ENCODE assay signal across 8 cellular contexts in genomic region chr5:91383956-91384300, GRCh38. TPM values are rescaled to one million over a fixed set of nuclear protein-coding genes. Genes with fewer than 3 reads are reported as not detected.
DNase-seq lines count a peak whose midpoint lies in the region; ATAC-seq and TF ChIP-seq lines count a peak whose summit lies in the region.

No MANE protein-coding gene starts in this region.

- H3K27ac ChIP-seq in OCI-LY7 (ENCODE audit: low read depth, low read length, poor library complexity, severe bottlenecking) (peak overlapping the region; percentile 98), cingulate gyrus (ENCODE audit: low read depth, low read length) (peak overlapping the region; percentile 99)

- H3K9me3 Mint-ChIP-seq in activated CD4-positive, alpha-beta T cell treated with anti-CD3 and anti-CD28 coated beads, Interleukin-2, amount 10 ng/mL, durations not matched to agents 7 days and 5 days, result no peaks in the 10 kb centered on the region

- no peaks in the 10 kb centered on the region for H3K9me2 ChIP-seq in OCI-LY7 (ENCODE audit: insufficient read depth, low read length)

- H3K9me3 ChIP-seq in OCI-LY7 (ENCODE audit: low read length), result 0 out of 2 replicates have a peak, but pooled peaks cover 4% of the 10 kb centered on the region

- peaks cover 36% of the 10 kb centered on the region for H3K79me2 ChIP-seq in OCI-LY7 (ENCODE audit: insufficient read depth, low read depth, low read length)

- no peaks in the 10 kb centered on the region for H4K20me1 ChIP-seq in OCI-LY7 (ENCODE audit: insufficient read depth, low read length)

- H3K4me3 ChIP-seq in OCI-LY7 (ENCODE audit: low read depth, low read length, poor library complexity, severe bottlenecking), result peak overlapping the region; percentile 95

- no peak for TF ChIP-seq CTCF in OCI-LY7 (conservative IDR thresholded peaks at IDR 0.05; ENCODE audit: low read length)

- peak overlapping the region; percentile 96 for H3K4me3 Mint-ChIP-seq in activated CD4-positive, alpha-beta T cell treated with anti-CD3 and anti-CD28 coated beads, Interleukin-2, amount 10 ng/mL, durations not matched to agents 7 days and 5 days

- CTCF ChIA-PET in activated CD4-positive, alpha-beta T cell treated with anti-CD3 and anti-CD28 coated beads, Interleukin-2, amount 10 ng/mL, durations not matched to agents 7 days and 5 days (lab: Charles Lee), result interaction anchor here (0.7 to 4.9 kb wide), 25 partner anchors 10 to 522 kb away, joined by 3 to 67 read pairs (median 5); no protein-coding TSS in a partner anchor
- CTCF ChIA-PET in OCI-LY7 (lab: Charles Lee; ENCODE audit: unreplicated experiment), result interaction anchor here (3.2 kb wide), 1 partner anchor 158 kb away, joined by 9 read pairs; no protein-coding TSS in a partner anchor

- H3K27me3 Mint-ChIP-seq in activated CD4-positive, alpha-beta T cell treated with anti-CD3 and anti-CD28 coated beads, Interleukin-2, amount 10 ng/mL, durations not matched to agents 7 days and 5 days, result no peaks in the 10 kb centered on the region

- 0 out of 2 replicates have a peak, but pooled peaks cover 3% of the 10 kb centered on the region for H3K36me3 ChIP-seq in OCI-LY7 (ENCODE audit: insufficient read depth, low read length)

- no TSS peak for BruUV-seq in OCI-LY7 (replicated peaks; lab: Mats Ljungman, UMichigan)

- no peak for ATAC-seq in GM19328 (IDR thresholded peaks at IDR 0.05; ENCODE audit: unreplicated experiment)
- ATAC-seq in HG02870 (IDR thresholded peaks at IDR 0.05; ENCODE audit: unreplicated experiment), result no peak

- H3K4me1 ChIP-seq in OCI-LY7 (ENCODE audit: insufficient read depth, low read length, poor library complexity, severe bottlenecking), result peaks cover 12% of the 10 kb centered on the region

- H3K4me2 ChIP-seq in OCI-LY7 (ENCODE audit: low read length), result peak overlapping the region; percentile 95

- peaks cover 11% of the 10 kb centered on the region for H3K36me3 Mint-ChIP-seq in activated CD4-positive, alpha-beta T cell treated with anti-CD3 and anti-CD28 coated beads, Interleukin-2, amount 10 ng/mL, durations not matched to agents 7 days and 5 days (ENCODE audit: low read depth)

- H3K4me1 Mint-ChIP-seq in activated CD4-positive, alpha-beta T cell treated with anti-CD3 and anti-CD28 coated beads, Interleukin-2, amount 10 ng/mL, durations not matched to agents 7 days and 5 days, result peaks cover 19% of the 10 kb centered on the region

- DNase-seq in activated CD4-positive, alpha-beta T cell treated with anti-CD3 and anti-CD28 coated beads, Interleukin-2, amount 10 ng/mL, durations not matched to agents 7 days and 5 days, result peak; percentile 20
- no peak for DNase-seq in activated CD4-positive, alpha-beta T cell treated with anti-CD3 and anti-CD28 coated beads for 4 hours
- peak; percentile 53 for DNase-seq in OCI-LY7 (ENCODE audit: low spot score)
- DNase-seq in midbrain (lab: John Stamatoyannopoulos, UW), result peak; percentile 71
- DNase-seq in T-helper 9 cell, result no peak

- intact Hi-C loops in OCI-LY7 (cut with micrococcal nuclease; ENCODE audit: unreplicated experiment), result loop anchor here (1.0 to 5.0 kb wide), 5 partner anchors 35 to 977 kb away; partner anchors contain the start of genes CETN3 and LYSMD3

- POLR2A ChIA-PET in activated CD4-positive, alpha-beta T cell treated with anti-CD3 and anti-CD28 coated beads, Interleukin-2, amount 10 ng/mL, durations not matched to agents 7 days and 5 days (lab: Charles Lee), result interaction anchor here (0.8 to 1.4 kb wide), 5 partner anchors 9 to 103 kb away, joined by 3 to 13 read pairs (median 4); no protein-coding TSS in a partner anchor
- POLR2A ChIA-PET in OCI-LY7 (lab: Charles Lee), result interaction anchor here (0.6 to 3.7 kb wide), 16 partner anchors 9 to 156 kb away, joined by 3 to 16 read pairs (median 4); no protein-coding TSS in a partner anchor

- H3K27ac Mint-ChIP-seq in activated CD4-positive, alpha-beta T cell treated with anti-CD3 and anti-CD28 coated beads, Interleukin-2, amount 10 ng/mL, durations not matched to agents 7 days and 5 days, result peak overlapping the region; percentile 100

- H2AFZ ChIP-seq in OCI-LY7 (ENCODE audit: low read length), result peak overlapping the region; percentile 86

RNA-seq across cellular contexts. Expression of gene ARRDC3, which starts 0.8 kb away (rescaled TPM):
- 10 to 100 TPM; 34.1 to 35.0 TPM for total RNA-seq in activated CD4-positive, alpha-beta T cell treated with anti-CD3 and anti-CD28 coated beads, Interleukin-2, amount 10 ng/mL, durations not matched to agents 7 days and 5 days
- total RNA-seq in OCI-LY7 (2014; rRNA removed; shearing (Covaris generic)), result 30.6 TPM in 2 replicates
- total RNA-seq in OCI-LY7 (2022), result 26.3 and 30.0 TPM in 2 replicates

Comparison
In these comparisons a context has a peak if more than half of its experiments do, and no peak if none do; other contexts are left out.
1. DNase-seq: peak in activated CD4-positive, alpha-beta T cell treated with anti-CD3 and anti-CD28 coated beads, Interleukin-2, amount 10 ng/mL, durations not matched to agents 7 days and 5 days (single experiment), OCI-LY7 (single experiment) and midbrain (single experiment); none in activated CD4-positive, alpha-beta T cell treated with anti-CD3 and anti-CD28 coated beads for 4 hours (0 of 2) and T-helper 9 cell (single experiment).